ENCODE assay signal across 29 cellular contexts in the genomic region with DNA sequence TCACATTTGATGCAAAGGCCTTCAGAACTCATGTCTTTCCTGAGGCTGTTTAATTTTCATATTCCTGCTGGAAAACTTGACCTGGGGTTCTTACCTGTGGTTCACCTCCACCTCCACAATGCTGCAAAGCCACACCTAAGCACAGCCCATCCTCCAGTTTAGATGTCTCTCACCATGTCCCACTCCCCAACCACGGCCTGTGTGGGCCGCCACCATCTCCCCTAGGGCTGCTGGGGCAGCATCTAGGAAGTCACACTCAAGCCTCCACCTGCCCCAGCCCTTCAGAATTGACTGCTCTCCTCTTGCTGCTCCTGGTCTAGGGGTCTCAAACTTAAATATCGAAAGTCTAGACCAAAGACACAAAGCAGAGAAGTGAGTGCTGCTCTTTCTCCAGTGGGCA.
"Had no signal": no experiment of that assay in that cellular context is flagged by ENCODE, and none has a peak within 500 bp of the region (broad histone marks: within the 10 kb centered on the region; RNA-seq: fewer than 3 reads in every experiment).

No MANE protein-coding gene starts in this region.

- H3K4me1 ChIP-seq: foreskin keratinocyte, gastrocnemius medialis had no signal

- H3K9me3 Mint-ChIP-seq: dendritic cell treated with granulocyte-macrophage colony-stimulating factor and Interleukin-4, amounts not matched to agents 40 ng/mL and 50 ng/mL, for 4 days; effector memory CD8-positive, alpha-beta T cell; endodermal cell had no signal

- H3K36me3 ChIP-seq: colonic mucosa, esophagus muscularis mucosa, esophagus squamous epithelium, gastrocnemius medialis, gastroesophageal sphincter, heart left ventricle, heart right ventricle had no signal

- H3K4me3 Mint-ChIP-seq: dendritic cell treated with granulocyte-macrophage colony-stimulating factor and Interleukin-4, amounts not matched to agents 40 ng/mL and 50 ng/mL, for 4 days; effector memory CD8-positive, alpha-beta T cell; endodermal cell had no signal

- H3K27ac ChIP-seq: colonic mucosa, coronary artery, dorsolateral prefrontal cortex, epithelial cell of prostate, esophagus muscularis mucosa, esophagus squamous epithelium, foreskin keratinocyte, gastrocnemius medialis, gastroesophageal sphincter, heart left ventricle, heart right ventricle had no signal

- ATAC-seq: effector memory CD8-positive, alpha-beta T cell; esophagus mucosa; foreskin keratinocyte; gastrocnemius medialis; gastroesophageal sphincter; heart left ventricle; heart right ventricle had no signal

- H3K4me3 ChIP-seq: colonic mucosa, coronary artery, dorsolateral prefrontal cortex, esophagus muscularis mucosa, esophagus squamous epithelium, gastrocnemius medialis, gastroesophageal sphincter, heart left ventricle, heart right ventricle had no signal

- DNase-seq: colonic mucosa; cortex of kidney; dermis blood vessel endothelial cell; dorsolateral prefrontal cortex; effector CD4-positive, alpha-beta T cell; effector CD8-positive, alpha-beta T cell; effector memory CD4-positive, alpha-beta T cell; effector memory CD8-positive, alpha-beta T cell; endodermal cell; erythroblast; esophagus squamous epithelium; foreskin fibroblast; foreskin keratinocyte; foreskin melanocyte; gastrocnemius medialis; glutamatergic neuron; head of caudate nucleus; heart left ventricle; heart right ventricle had no signal

- FAIRE-seq: colon, endometrium, endothelial cell of umbilical vein, frontal cortex had no signal

- H3K27ac Mint-ChIP-seq: dendritic cell treated with granulocyte-macrophage colony-stimulating factor and Interleukin-4, amounts not matched to agents 40 ng/mL and 50 ng/mL, for 4 days; effector memory CD8-positive, alpha-beta T cell; endodermal cell had no signal

- H3K27me3 ChIP-seq: foreskin keratinocyte had no signal

- H3K9me3 ChIP-seq: colonic mucosa, gastrocnemius medialis, gastroesophageal sphincter, heart left ventricle, heart right ventricle had no signal
